In genomic region chr5:68287976-68288755, GRCh38 we compare ENCODE assay signal across 1 cellular context.
A peak's percentile ranks its signal among the peaks of the same experiment; 100 is the strongest.
TF ChIP-seq lines count a peak whose summit lies in the region.

No MANE protein-coding gene starts in this region.

TF ChIP-seq in HepG2, 621 proteins besides CTCF, POLR2A, EP300 and RAD21 (continued from another document and continues in another):
- TF ChIP-seq BCL3 (CRISPR knock-in tag; IDR thresholded peaks at IDR 0.05) = no peak
- TF ChIP-seq MIER2 (CRISPR knock-in tag; IDR thresholded peaks at IDR 0.05) = peak; percentile 61; the same call in 1 of the 2 replicates
- TF ChIP-seq XRCC5 (optimal IDR thresholded peaks at IDR 0.05; ENCODE audit: low read length) = peak; percentile 82
- TF ChIP-seq DMAP1 (CRISPR knock-in tag; IDR thresholded peaks at IDR 0.05) = no peak; the same call in 1 of the 2 replicates
- TF ChIP-seq TERF1 (CRISPR knock-in tag; IDR thresholded peaks at IDR 0.05) = no peak
- TF ChIP-seq JUNB (CRISPR knock-in tag; IDR thresholded peaks at IDR 0.05; ENCODE audit: borderline replicate concordance) = no peak
- TF ChIP-seq REST (IDR thresholded peaks at IDR 0.05; ENCODE audit: borderline replicate concordance in 1 of 2, low read depth in 1 of 2, low read length in 2 of 2) = no peak
- no peak for TF ChIP-seq ZNF274 (CRISPR knock-in tag; IDR thresholded peaks at IDR 0.05)
- no peak for TF ChIP-seq ZBTB8A (CRISPR knock-in tag; IDR thresholded peaks at IDR 0.05; ENCODE audit: borderline replicate concordance, low read depth)
- no peak for TF ChIP-seq ZFP36L2 (CRISPR knock-in tag; IDR thresholded peaks at IDR 0.05)
- TF ChIP-seq ZNF724P (CRISPR knock-in tag; IDR thresholded peaks at IDR 0.05; ENCODE audit: borderline replicate concordance) = peak; percentile 60; the same call in 1 of the 2 replicates
- no peak for TF ChIP-seq ETS1 (CRISPR knock-in tag; IDR thresholded peaks at IDR 0.05)
- TF ChIP-seq ZNF644 (CRISPR knock-in tag; IDR thresholded peaks at IDR 0.05; ENCODE audit: low read depth) = no peak
- TF ChIP-seq MBD4 (IDR thresholded peaks at IDR 0.05; ENCODE audit: borderline replicate concordance, low read length) = no peak
- no peak for TF ChIP-seq CHD4 (IDR thresholded peaks at IDR 0.05; ENCODE audit: borderline replicate concordance, low read length)
- peak; percentile 57; the same call in 1 of the 2 replicates for TF ChIP-seq KMT2B (CRISPR knock-in tag; IDR thresholded peaks at IDR 0.05)
- TF ChIP-seq ZNF331 (CRISPR knock-in tag; IDR thresholded peaks at IDR 0.05) = peak; percentile 81
- no peak for TF ChIP-seq GLMP (CRISPR knock-in tag; IDR thresholded peaks at IDR 0.05; ENCODE audit: borderline replicate concordance)
- TF ChIP-seq KDM6A (CRISPR knock-in tag; IDR thresholded peaks at IDR 0.05; ENCODE audit: low read depth) = no peak
- no peak; the same call in 1 of the 2 replicates for TF ChIP-seq ZSCAN29 (CRISPR knock-in tag; conservative IDR thresholded peaks at IDR 0.05)
- no peak for TF ChIP-seq ZNF251 (CRISPR knock-in tag; IDR thresholded peaks at IDR 0.05)
- TF ChIP-seq SNAI1 (CRISPR knock-in tag; IDR thresholded peaks at IDR 0.05; ENCODE audit: borderline replicate concordance) = no peak
- no peak for TF ChIP-seq SRSF1 (optimal IDR thresholded peaks at IDR 0.05; ENCODE audit: low read depth, low read length)
- TF ChIP-seq SAFB2 (CRISPR knock-in tag; IDR thresholded peaks at IDR 0.05; ENCODE audit: borderline replicate concordance, low read depth) = no peak
- no peak for TF ChIP-seq HNRNPL (IDR thresholded peaks at IDR 0.05; ENCODE audit: low read depth, low read length)
- TF ChIP-seq ZSCAN30 (CRISPR knock-in tag; IDR thresholded peaks at IDR 0.05) = no peak
- no peak for TF ChIP-seq FOXK2 (IDR thresholded peaks at IDR 0.05)
- peak; percentile 29; the same call in 1 of the 2 replicates for TF ChIP-seq HMG20B (CRISPR knock-in tag; conservative IDR thresholded peaks at IDR 0.05)
- TF ChIP-seq ZNF672 (CRISPR knock-in tag; IDR thresholded peaks at IDR 0.05) = no peak
- TF ChIP-seq ZNF576 (CRISPR knock-in tag; IDR thresholded peaks at IDR 0.05) = no peak
- TF ChIP-seq THRA (CRISPR knock-in tag; IDR thresholded peaks at IDR 0.05; ENCODE audit: borderline replicate concordance) = no peak; the same call in 1 of the 2 replicates
- TF ChIP-seq NR2F6 (IDR thresholded peaks at IDR 0.05) = no peak
- TF ChIP-seq NR2F6 (CRISPR knock-in tag; IDR thresholded peaks at IDR 0.05) = no peak
- TF ChIP-seq PRDM15 (CRISPR knock-in tag; IDR thresholded peaks at IDR 0.05) = 0 out of 2 replicates have a peak, but pooled peaks have one; percentile 22
- no peak for TF ChIP-seq ONECUT2 (CRISPR knock-in tag; IDR thresholded peaks at IDR 0.05)
- TF ChIP-seq SMAD1 (CRISPR knock-in tag; IDR thresholded peaks at IDR 0.05; ENCODE audit: borderline replicate concordance, low read depth) = no peak
- TF ChIP-seq SP2 (CRISPR knock-in tag; IDR thresholded peaks at IDR 0.05) = no peak
- TF ChIP-seq ZNF563 (CRISPR knock-in tag; IDR thresholded peaks at IDR 0.05) = peak; percentile 60
- TF ChIP-seq ZNF639 (CRISPR knock-in tag; conservative IDR thresholded peaks at IDR 0.05) = no peak
- no peak for TF ChIP-seq GPBP1L1 (CRISPR knock-in tag; IDR thresholded peaks at IDR 0.05)
- TF ChIP-seq ZNF501 (CRISPR knock-in tag; IDR thresholded peaks at IDR 0.05) = peak; percentile 53; the same call in 1 of the 2 replicates
- TF ChIP-seq ZNF704 (CRISPR knock-in tag; IDR thresholded peaks at IDR 0.05; ENCODE audit: borderline replicate concordance) = no peak
- no peak for TF ChIP-seq CCDC6 (CRISPR knock-in tag; IDR thresholded peaks at IDR 0.05)
- no peak for TF ChIP-seq TRIM24 (CRISPR knock-in tag; IDR thresholded peaks at IDR 0.05)
- TF ChIP-seq TEF (CRISPR knock-in tag; IDR thresholded peaks at IDR 0.05) = no peak
- TF ChIP-seq ZNF749 (CRISPR knock-in tag; IDR thresholded peaks at IDR 0.05; ENCODE audit: borderline replicate concordance) = peak; percentile 71; the same call in 1 of the 2 replicates
- no peak for TF ChIP-seq CAMTA2 (CRISPR knock-in tag; IDR thresholded peaks at IDR 0.05; ENCODE audit: borderline replicate concordance)
